34 cellular contexts compared by ENCODE assay signal in genomic region chr2:8399731-8400130, GRCh38.
"Had no signal": no experiment of that assay in that cellular context is flagged by ENCODE, and none has a peak within 500 bp of the region (broad histone marks: within the 10 kb centered on the region; RNA-seq: fewer than 3 reads in every experiment).

No MANE protein-coding gene starts in this region.

- DNase-seq: Karpas-422, Kasumi-1, MG63, MM.1S, MV-4-11, NCI-H1048, NCI-H1092, NCI-H1092 treated with DMSO at 0.1 percent for 48 hours, NCI-H1105, NCI-H1105 treated with DMSO at 0.1 percent for 48 hours, NCI-H1417, NCI-H1417 treated with DMSO at 0.1 percent for 48 hours, NCI-H1436, NCI-H1436 treated with DMSO at 0.1 percent for 48 hours, NCI-H146, NCI-H1694, NCI-H1694 treated with DMSO at 0.1 percent for 48 hours, NCI-H187, NCI-H187 treated with DMSO at 0.1 percent for 48 hours, NCI-H1930, NCI-H2029, NCI-H2029 treated with DMSO at 0.1 percent for 48 hours, NCI-H2081, NCI-H2081 treated with DMSO at 0.1 percent for 48 hours, NCI-H2107, NCI-H2171, NCI-H2171 treated with DMSO at 0.1 percent for 48 hours, NCI-H2227 treated with DMSO at 0.1 percent for 48 hours, NCI-H226, NCI-H345, NCI-H446, NCI-H446 treated with DMSO at 0.1 percent for 48 hours, NCI-H510A, NCI-H510A treated with DMSO at 0.1 percent for 48 hours had no signal
